18 cellular contexts compared by ENCODE assay signal in the genomic region with DNA sequence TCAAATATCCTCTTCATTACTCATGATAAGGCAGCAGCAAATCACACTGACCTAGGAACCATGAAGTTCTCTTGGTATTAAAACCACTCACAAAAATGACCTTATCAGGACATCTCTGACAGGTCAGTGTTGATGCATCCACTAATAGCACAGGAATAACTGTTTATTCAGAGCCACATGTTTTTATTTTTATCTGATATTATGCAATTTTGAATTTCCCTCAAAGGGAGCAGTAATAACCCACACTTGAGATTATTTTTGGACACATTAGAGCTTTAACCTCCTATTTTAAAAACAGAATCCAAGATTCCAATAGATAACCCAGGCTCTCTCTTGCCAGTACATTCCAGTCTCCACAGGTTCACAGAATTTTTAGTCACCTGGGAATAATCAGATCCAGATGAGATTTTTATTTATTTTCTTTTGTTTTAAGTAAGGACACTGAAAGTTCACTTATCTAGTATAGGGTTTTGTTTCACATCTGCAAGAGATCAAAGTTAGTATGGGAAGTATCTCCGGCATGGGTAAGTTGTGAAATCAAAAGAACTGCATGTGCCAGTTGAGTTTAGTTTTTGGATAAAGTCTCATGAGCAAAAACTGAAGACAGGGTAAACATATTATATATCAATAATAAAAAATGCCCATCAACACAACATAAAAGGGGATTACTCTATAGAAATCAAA. TPM values are rescaled to one million over a fixed set of nuclear protein-coding genes. Genes with fewer than 3 reads are reported as not detected.
DNase-seq lines count a peak whose midpoint lies in the region; FAIRE-seq and TF ChIP-seq lines count a peak whose summit lies in the region.
"Had no signal": no experiment of that assay in that cellular context is flagged by ENCODE, and none has a peak within 500 bp of the region (broad histone marks: within the 10 kb centered on the region; RNA-seq: fewer than 3 reads in every experiment).

No MANE protein-coding gene starts in this region.

- POLR2A ChIA-PET in MCF 10A (lab: Yijun Ruan, JAX): interaction anchor here (0.7 to 1.6 kb wide), 2 partner anchors 114 to 201 kb away, joined by 4 read pairs; no protein-coding TSS in a partner anchor

- H3K9ac ChIP-seq in astrocyte (ENCODE audit: low read length): no peak overlapping the region

- peak overlapping the region; percentile 1 for H3K4me2 ChIP-seq in astrocyte (ENCODE audit: low read length)

- no peaks in the 10 kb centered on the region for H3K79me2 ChIP-seq in astrocyte (ENCODE audit: insufficient read depth, low read length)

- H3K27ac Mint-ChIP-seq in MCF 10A (ENCODE audit: low read depth, unreplicated experiment) (no peak overlapping the region), astrocyte (ENCODE audit: unreplicated experiment) (no peak overlapping the region)
- H3K27ac Mint-ChIP-seq: H9, memory B cell had no signal

- H3K27me3 Mint-ChIP-seq in MCF 10A (ENCODE audit: insufficient read depth, unreplicated experiment): no peaks in the 10 kb centered on the region
- no peaks in the 10 kb centered on the region for H3K27me3 Mint-ChIP-seq in astrocyte (ENCODE audit: low read depth, unreplicated experiment)

- H3K4me3 Mint-ChIP-seq in MCF 10A (ENCODE audit: unreplicated experiment) (no peak overlapping the region), astrocyte (ENCODE audit: unreplicated experiment) (no peak overlapping the region)
- H3K4me3 Mint-ChIP-seq: H9, memory B cell had no signal

- H3K27me3 ChIP-seq in breast epithelium (no peaks in the 10 kb centered on the region), astrocyte (ENCODE audit: insufficient read depth, low read length) (no peaks in the 10 kb centered on the region), vagina (no peaks in the 10 kb centered on the region)
- H3K27me3 ChIP-seq in effector memory CD4-positive, alpha-beta T cell (replicated peaks; ENCODE audit: control insufficient read depth, insufficient read depth, low read length, poor library complexity, severe bottlenecking): no peaks in the 10 kb centered on the region
- H3K27me3 ChIP-seq: tibial artery had no signal

- H3K4me1 ChIP-seq in breast epithelium (no peaks in the 10 kb centered on the region), astrocyte (ENCODE audit: insufficient read depth, low read length) (peaks cover 23% of the 10 kb centered on the region), vagina (peaks cover 32% of the 10 kb centered on the region)
- H3K4me1 ChIP-seq in effector memory CD4-positive, alpha-beta T cell (ENCODE audit: control insufficient read depth, insufficient read depth, low read length, poor library complexity, severe bottlenecking): no peaks in the 10 kb centered on the region

- FAIRE-seq in astrocyte (lab: Jason Lieb, UNC): peak; percentile 93
- FAIRE-seq: A204.1 had no signal

- peak overlapping the region; percentile 44 to 53 for H3K27ac ChIP-seq in breast epithelium
- H3K27ac ChIP-seq in astrocyte (ENCODE audit: low read depth, low read length): no peak overlapping the region
- peak overlapping the region; percentile 9 for H3K27ac ChIP-seq in vagina
- no peak overlapping the region for H3K27ac ChIP-seq in effector memory CD4-positive, alpha-beta T cell (ENCODE audit: insufficient read depth, low read length, poor library complexity, severe bottlenecking)
- H3K27ac ChIP-seq: VCaP had no signal

- intact Hi-C loops in breast epithelium (cut with DNase I; ENCODE audit: low total_unique reads) (no loop called here), MCF 10A (cut with micrococcal nuclease) (no loop called here), vagina (cut with DNase I) (no loop called here)

- TF ChIP-seq POLR2A in breast epithelium (IDR thresholded peaks at IDR 0.05): no peak
- no peak for TF ChIP-seq POLR2A in vagina (IDR thresholded peaks at IDR 0.05)

- BruUV-seq in MCF 10A (replicated peaks; lab: Mats Ljungman, UMichigan): no TSS peak

- no peaks in the 10 kb centered on the region for H3K9me3 Mint-ChIP-seq in MCF 10A (ENCODE audit: unreplicated experiment)
- H3K9me3 Mint-ChIP-seq in astrocyte (ENCODE audit: unreplicated experiment): no peaks in the 10 kb centered on the region
- H3K9me3 Mint-ChIP-seq: H9, memory B cell had no signal

- H3K36me3 Mint-ChIP-seq in MCF 10A (ENCODE audit: insufficient read depth, unreplicated experiment): no peaks in the 10 kb centered on the region
- no peaks in the 10 kb centered on the region for H3K36me3 Mint-ChIP-seq in astrocyte (ENCODE audit: low read depth, unreplicated experiment)
- H3K36me3 Mint-ChIP-seq: memory B cell had no signal

- no peak for DNase-seq in breast epithelium (ENCODE audit: low spot score in 2 of 2)
- no peak for DNase-seq in MCF 10A (ENCODE audit: unreplicated experiment)
- peak; percentile 63 for DNase-seq in astrocyte (ENCODE audit: low read depth)
- DNase-seq in hepatic stellate cell (ENCODE audit: low spot score): peak; percentile 16
- no peak for DNase-seq in vagina (ENCODE audit: extremely low spot score in 2 of 2)
- no peak for DNase-seq in C1 segment of cervical spinal cord (lab: John Stamatoyannopoulos, UW)
- DNase-seq in effector memory CD4-positive, alpha-beta T cell: no peak
- no peak for DNase-seq in SHP77 (lab: John Stamatoyannopoulos, UW)
- DNase-seq: H9, hippocampal formation, NCI-H1092, NCI-H526, occipital lobe, tibial artery had no signal

- CTCF ChIA-PET in MCF 10A (lab: Yijun Ruan, JAX): interaction anchor here (4.9 kb wide), 1 partner anchor 12 kb away, joined by 27 read pairs; no protein-coding TSS in a partner anchor

- TF ChIP-seq CTCF in breast epithelium (IDR thresholded peaks at IDR 0.05) (no peak), MCF 10A (IDR thresholded peaks at IDR 0.05; ENCODE audit: unreplicated experiment) (no peak), astrocyte (IDR thresholded peaks at IDR 0.05; ENCODE audit: insufficient read depth, low read depth, low read length) (no peak), vagina (IDR thresholded peaks at IDR 0.05) (no peak)

- H3K9me3 ChIP-seq in breast epithelium (no peaks in the 10 kb centered on the region), astrocyte (ENCODE audit: insufficient read depth, low read depth, low read length) (no peaks in the 10 kb centered on the region), vagina (no peaks in the 10 kb centered on the region)
- H3K9me3 ChIP-seq in effector memory CD4-positive, alpha-beta T cell (ENCODE audit: control insufficient read depth, low read length): no peaks in the 10 kb centered on the region
- H3K9me3 ChIP-seq: tibial artery had no signal

- H3K36me3 ChIP-seq in breast epithelium (no peaks in the 10 kb centered on the region), astrocyte (ENCODE audit: insufficient read depth, low read length) (no peaks in the 10 kb centered on the region), vagina (no peaks in the 10 kb centered on the region)
- no peaks in the 10 kb centered on the region for H3K36me3 ChIP-seq in effector memory CD4-positive, alpha-beta T cell (ENCODE audit: control insufficient read depth, insufficient read depth, low read length)
- H3K36me3 ChIP-seq: tibial artery had no signal

- H3K4me1 Mint-ChIP-seq in MCF 10A (ENCODE audit: insufficient read depth, unreplicated experiment): peaks cover 20% of the 10 kb centered on the region
- peaks cover 23% of the 10 kb centered on the region for H3K4me1 Mint-ChIP-seq in astrocyte (ENCODE audit: low read depth, unreplicated experiment)

- no peaks in the 10 kb centered on the region for H4K20me1 ChIP-seq in astrocyte (ENCODE audit: insufficient read depth, low read length)

- no peak overlapping the region for H2AFZ ChIP-seq in astrocyte (ENCODE audit: low read depth, low read length)

- H3K4me3 ChIP-seq in breast epithelium (no peak overlapping the region), astrocyte (ENCODE audit: insufficient read depth, low read depth, low read length) (no peak overlapping the region), vagina (no peak overlapping the region)
- no peak overlapping the region for H3K4me3 ChIP-seq in effector memory CD4-positive, alpha-beta T cell (ENCODE audit: insufficient read depth, low read depth, low read length, poor library complexity, severe bottlenecking)
- H3K4me3 ChIP-seq: tibial artery had no signal

RNA-seq across cellular contexts. Expression of gene MYOZ2, which starts 36.3 kb away (rescaled TPM):
- total RNA-seq in breast epithelium (under 1 TPM; 0.15 to 0.48 (median 0.33) TPM), MCF 10A (2022) (not detected in 2 replicates), astrocyte (0.24 and 1.1 TPM in 2 replicates), vagina (0.49 TPM)
- total RNA-seq: H9, HT-29 had no signal

Comparison
In these comparisons a context has a peak if more than half of its experiments do, and no peak if none do; other contexts are left out.
1. DNase-seq: peak in astrocyte (single experiment) and hepatic stellate cell (single experiment); none in breast epithelium (0 of 2), MCF 10A (single experiment), vagina (0 of 2), C1 segment of cervical spinal cord (0 of 14), effector memory CD4-positive, alpha-beta T cell (0 of 3) and SHP77 (0 of 2).
2. H3K27ac ChIP-seq: peak in breast epithelium (2 of 2) and vagina (single experiment); none in astrocyte (single experiment) and effector memory CD4-positive, alpha-beta T cell (single experiment).